Comparison of ENCODE assay signal across 8 cellular contexts in genomic region chr12:91353266-91353665, GRCh38.
"Had no signal": no experiment of that assay in that cellular context is flagged by ENCODE, and none has a peak within 500 bp of the region (broad histone marks: within the 10 kb centered on the region; RNA-seq: fewer than 3 reads in every experiment).

No MANE protein-coding gene starts in this region.

- H3K4me3 Mint-ChIP-seq: GM23338, H9, IgD-negative memory B cell had no signal

- H3K4me2 ChIP-seq: GM23338 had no signal

- ATAC-seq: GM23338 had no signal

- H3K4me1 Mint-ChIP-seq: GM23338, H9, IgD-negative memory B cell had no signal

- DNase-seq: H9, HCEC 1CT, KG1 had no signal

- H3K9me3 Mint-ChIP-seq: H9, IgD-negative memory B cell had no signal

- H2AFZ ChIP-seq: GM23338 had no signal

- FAIRE-seq: H1, H54, HTR-8/SVneo had no signal

- H3K4me3 ChIP-seq: GM23338 had no signal

- H3K27ac Mint-ChIP-seq: GM23338, H9, IgD-negative memory B cell had no signal
